ENCODE assay signal across 21 cellular contexts in genomic region chr10:3142146-3142875, GRCh38. TPM values are rescaled to one million over a fixed set of nuclear protein-coding genes. Genes with fewer than 3 reads are reported as not detected.
DNase-seq lines count a peak whose midpoint lies in the region; ATAC-seq lines count a peak whose summit lies in the region.
"Had no signal": no experiment of that assay in that cellular context is flagged by ENCODE, and none has a peak within 500 bp of the region (broad histone marks: within the 10 kb centered on the region; RNA-seq: fewer than 3 reads in every experiment).

No MANE protein-coding gene starts in this region.

- H3K14ac ChIP-seq in neuronal stem cell (ENCODE audit: low read length): peak overlapping the region; percentile 49
- no peak overlapping the region for H3K14ac ChIP-seq in mesenchymal stem cell (ENCODE audit: low read length in 2 of 2)

- H3K79me1 ChIP-seq in neuronal stem cell (ENCODE audit: low read depth, low read length) (no peaks in the 10 kb centered on the region), mesenchymal stem cell (replicated peaks; ENCODE audit: low read length, poor library complexity, severe bottlenecking) (peaks cover 32% of the 10 kb centered on the region)

- H3K4ac ChIP-seq in neuronal stem cell (ENCODE audit: low read length): no peak overlapping the region
- H3K4ac ChIP-seq in mesenchymal stem cell (ENCODE audit: low read depth in 1 of 2, low read length in 2 of 2): no peak overlapping the region

- H2AK5ac ChIP-seq in neuronal stem cell (ENCODE audit: low read depth, low read length) (no peak overlapping the region), mesenchymal stem cell (ENCODE audit: low read length, severe bottlenecking) (no peak overlapping the region)

- POLR2A ChIA-PET in activated CD4-positive, alpha-beta T cell treated with anti-CD3 and anti-CD28 coated beads for 36 hours (lab: Charles Lee): interaction anchor here (0.6 kb wide), 2 partner anchors 9 to 29 kb away, joined by 4 to 7 read pairs; no protein-coding TSS in a partner anchor
- POLR2A ChIA-PET in CD4-positive, alpha-beta memory T cell (lab: Charles Lee; ENCODE audit: partially characterized antibody): no interaction called here

- H3K4me2 ChIP-seq in neuronal stem cell (ENCODE audit: insufficient read depth, low read length, poor library complexity, severe bottlenecking): no peak overlapping the region
- H3K4me2 ChIP-seq in mesenchymal stem cell (ENCODE audit: low read length, poor library complexity, severe bottlenecking): no peak overlapping the region
- H3K4me2 ChIP-seq: KMS-11 had no signal

- H3K4me1 ChIP-seq in CD4-positive, alpha-beta memory T cell (ENCODE audit: insufficient read depth, low read length): no peaks in the 10 kb centered on the region
- no peaks in the 10 kb centered on the region for H3K4me1 ChIP-seq in neuronal stem cell (ENCODE audit: control insufficient read depth in 2 of 2, insufficient read depth in 1 of 2, low read depth in 1 of 2, low read length in 2 of 2)
- no peaks in the 10 kb centered on the region for H3K4me1 ChIP-seq in mesenchymal stem cell (ENCODE audit: control insufficient read depth, insufficient read depth, low read depth, low read length)
- H3K4me1 ChIP-seq: left lung, prostate gland had no signal

- H2BK12ac ChIP-seq in neuronal stem cell (ENCODE audit: low read length): no peak overlapping the region
- no peak overlapping the region for H2BK12ac ChIP-seq in mesenchymal stem cell (ENCODE audit: low read length in 2 of 2)

- no peak overlapping the region for H3K9ac ChIP-seq in neuronal stem cell (ENCODE audit: low read depth, low read length, poor library complexity)
- no peak overlapping the region for H3K9ac ChIP-seq in mesenchymal stem cell (ENCODE audit: low read length)
- H3K9ac ChIP-seq: KMS-11 had no signal

- H2BK120ac ChIP-seq in neuronal stem cell (ENCODE audit: low read depth, low read length): no peak overlapping the region
- H2BK120ac ChIP-seq in mesenchymal stem cell (ENCODE audit: low read depth, low read length): no peak overlapping the region

- H3K18ac ChIP-seq in neuronal stem cell (ENCODE audit: low read length) (no peak overlapping the region), mesenchymal stem cell (ENCODE audit: low read depth in 1 of 2, low read length in 2 of 2) (no peak overlapping the region)

- peak overlapping the region; percentile 51 for H3K27ac Mint-ChIP-seq in activated CD4-positive, alpha-beta T cell treated with anti-CD3 and anti-CD28 coated beads for 36 hours
- peak overlapping the region in 5 of 7 donors; percentile 8 to 87 (median 13) for H3K27ac Mint-ChIP-seq in CD4-positive, alpha-beta memory T cell
- H3K27ac Mint-ChIP-seq in activated naive CD8-positive, alpha-beta T cell: peak overlapping the region; percentile 86
- H3K27ac Mint-ChIP-seq in stimulated activated memory B cell treated with anti-CD40 and anti-IgM and Interleukin-4, amounts not matched to agents 10 μg/mL and 1 μg/mL and 100 μg/mL, for 72 hours: no peak overlapping the region

- DNase-seq in activated CD4-positive, alpha-beta T cell treated with anti-CD3 and anti-CD28 coated beads for 36 hours: no peak
- no peak for DNase-seq in activated CD4-positive, alpha-beta T cell treated with anti-CD3 and anti-CD28 coated beads, Interleukin-2, amount 50 U/mL, for 1 hour
- no peak for DNase-seq in CD4-positive, alpha-beta memory T cell
- DNase-seq in neuronal stem cell (ENCODE audit: low spot score) (no peak), DMS79 treated with DMSO at 0.1 percent for 48 hours (lab: John Stamatoyannopoulos, UW) (no peak), mesenchymal stem cell (no peak)
- DNase-seq: 8988T; activated CD4-positive, alpha-beta T cell treated with anti-CD3 and anti-CD28 coated beads for 1 hour; activated gamma-delta T cell treated with Interleukin-2 at 50 U/mL for 16 hours; anterior cingulate cortex; left lung; midbrain; MV-4-11; NCI-H2171 treated with DMSO at 0.1 percent for 48 hours; NCI-H526 treated with DMSO at 0.1 percent for 48 hours; nephron progenitor cell had no signal

- intact Hi-C loops in activated CD4-positive, alpha-beta T cell treated with anti-CD3 and anti-CD28 coated beads for 36 hours (cut with DNase I, micrococcal nuclease): no loop called here
- intact Hi-C loops in CD4-positive, alpha-beta memory T cell (cut with micrococcal nuclease): no loop called here

- peaks cover 87% of the 10 kb centered on the region for H3K36me3 ChIP-seq in CD4-positive, alpha-beta memory T cell (ENCODE audit: insufficient read depth, low read length)
- H3K36me3 ChIP-seq in neuronal stem cell (replicated peaks in 1 of 2; ENCODE audit: control insufficient read depth in 2 of 2, insufficient read depth in 2 of 2, low read length in 2 of 2): peaks cover 33 to 100% of the 10 kb centered on the region in 2 donors
- peaks cover 82 to 98% of the 10 kb centered on the region in 2 experiments for H3K36me3 ChIP-seq in mesenchymal stem cell (ENCODE audit: control insufficient read depth in 1 of 2, insufficient read depth in 2 of 2, low read depth in 1 of 2, low read length in 2 of 2)

- no peak for ATAC-seq in activated CD4-positive, alpha-beta T cell treated with anti-CD3 and anti-CD28 coated beads for 36 hours
- ATAC-seq in stimulated activated memory B cell treated with anti-CD40 and anti-IgM and Interleukin-4, amounts not matched to agents 10 μg/mL and 1 μg/mL and 100 μg/mL, for 72 hours: no peak
- ATAC-seq: left lung had no signal

- no peak overlapping the region for H4K8ac ChIP-seq in neuronal stem cell (ENCODE audit: low read depth, low read length)
- H4K8ac ChIP-seq in mesenchymal stem cell (ENCODE audit: low read length): no peak overlapping the region

- H2BK15ac ChIP-seq in neuronal stem cell (ENCODE audit: low read length) (no peak overlapping the region), mesenchymal stem cell (ENCODE audit: low read depth, poor library complexity, severe bottlenecking) (no peak overlapping the region)

- H2BK5ac ChIP-seq in neuronal stem cell (ENCODE audit: low read length) (no peak overlapping the region), mesenchymal stem cell (ENCODE audit: low read depth, low read length, poor library complexity, severe bottlenecking) (no peak overlapping the region)

- no CpG with 5 or more reads among the region's 14 CpGs for whole genome bisulfite sequencing in neuronal stem cell (ENCODE audit: extremely low coverage in 2 of 2, insufficient read length in 2 of 2, insufficient replicate concordance in 1 of 2), 2 donors
- WGBS in mesenchymal stem cell: 92% methylated on average over 14 of the region's 14 CpGs

- no peaks in the 10 kb centered on the region for H3K4me1 Mint-ChIP-seq in activated CD4-positive, alpha-beta T cell treated with anti-CD3 and anti-CD28 coated beads for 36 hours
- H3K4me1 Mint-ChIP-seq in CD4-positive, alpha-beta memory T cell: no peaks in the 10 kb centered on the region
- H3K4me1 Mint-ChIP-seq in activated naive CD8-positive, alpha-beta T cell (ENCODE audit: low read depth): no peaks in the 10 kb centered on the region
- H3K4me1 Mint-ChIP-seq in stimulated activated memory B cell treated with anti-CD40 and anti-IgM and Interleukin-4, amounts not matched to agents 10 μg/mL and 1 μg/mL and 100 μg/mL, for 72 hours: no peaks in the 10 kb centered on the region
- H3K4me1 Mint-ChIP-seq: nephron progenitor cell had no signal

- CTCF ChIA-PET in activated CD4-positive, alpha-beta T cell treated with anti-CD3 and anti-CD28 coated beads for 36 hours (lab: Charles Lee): no interaction called here
- CTCF ChIA-PET in CD4-positive, alpha-beta memory T cell (lab: Charles Lee; ENCODE audit: partially characterized antibody): no interaction called here

- H3K4me3 ChIP-seq in CD4-positive, alpha-beta memory T cell (ENCODE audit: low read length in 2 of 2): no peak overlapping the region
- no peak overlapping the region for H3K4me3 ChIP-seq in neuronal stem cell (ENCODE audit: low read length in 2 of 2)
- no peak overlapping the region for H3K4me3 ChIP-seq in mesenchymal stem cell (ENCODE audit: insufficient read depth in 1 of 2, low read depth in 1 of 2, low read length in 2 of 2)
- H3K4me3 ChIP-seq: left lung, prostate gland, thoracic aorta had no signal

- H3K9me3 ChIP-seq in CD4-positive, alpha-beta memory T cell (ENCODE audit: control insufficient read depth in 1 of 2, low read length in 2 of 2): no peaks in the 10 kb centered on the region
- H3K9me3 ChIP-seq in neuronal stem cell (replicated peaks in 1 of 2; ENCODE audit: control insufficient read depth in 2 of 2, insufficient read depth in 1 of 2, low read depth in 1 of 2, low read length in 2 of 2) (no peaks in the 10 kb centered on the region), mesenchymal stem cell (ENCODE audit: control insufficient read depth, low read length) (no peaks in the 10 kb centered on the region)
- H3K9me3 ChIP-seq: left lung, prostate gland, thoracic aorta had no signal

- no peaks in the 10 kb centered on the region for H3K27me3 Mint-ChIP-seq in activated CD4-positive, alpha-beta T cell treated with anti-CD3 and anti-CD28 coated beads for 36 hours
- H3K27me3 Mint-ChIP-seq in CD4-positive, alpha-beta memory T cell: no peaks in the 10 kb centered on the region
- no peaks in the 10 kb centered on the region for H3K27me3 Mint-ChIP-seq in activated naive CD8-positive, alpha-beta T cell
- H3K27me3 Mint-ChIP-seq in stimulated activated memory B cell treated with anti-CD40 and anti-IgM and Interleukin-4, amounts not matched to agents 10 μg/mL and 1 μg/mL and 100 μg/mL, for 72 hours: no peaks in the 10 kb centered on the region

- peaks cover 68% of the 10 kb centered on the region for H3K36me3 Mint-ChIP-seq in activated CD4-positive, alpha-beta T cell treated with anti-CD3 and anti-CD28 coated beads for 36 hours (ENCODE audit: low read depth)
- peaks cover 77 to 91% of the 10 kb centered on the region in 2 donors for H3K36me3 Mint-ChIP-seq in CD4-positive, alpha-beta memory T cell
- peaks cover 9% of the 10 kb centered on the region for H3K36me3 Mint-ChIP-seq in activated naive CD8-positive, alpha-beta T cell
- peaks cover 92% of the 10 kb centered on the region for H3K36me3 Mint-ChIP-seq in stimulated activated memory B cell treated with anti-CD40 and anti-IgM and Interleukin-4, amounts not matched to agents 10 μg/mL and 1 μg/mL and 100 μg/mL, for 72 hours

- H4K91ac ChIP-seq in neuronal stem cell (ENCODE audit: low read depth, low read length, poor library complexity) (no peak overlapping the region), mesenchymal stem cell (ENCODE audit: low read length) (no peak overlapping the region)

- H2AFZ ChIP-seq in neuronal stem cell (ENCODE audit: low read length) (no peak overlapping the region), mesenchymal stem cell (ENCODE audit: low read depth, low read length) (no peak overlapping the region)

- H3K27me3 ChIP-seq in CD4-positive, alpha-beta memory T cell (ENCODE audit: insufficient read depth, low read length): no peaks in the 10 kb centered on the region
- H3K27me3 ChIP-seq in neuronal stem cell (ENCODE audit: control insufficient read depth in 3 of 3, insufficient read depth in 3 of 3, low read depth in 1 of 3, low read length in 3 of 3) (no peaks in the 10 kb centered on the region), mesenchymal stem cell (ENCODE audit: control insufficient read depth in 1 of 2, insufficient read depth in 1 of 2, low read length in 2 of 2) (no peaks in the 10 kb centered on the region)
- H3K27me3 ChIP-seq: left lung had no signal

- H3K4me3 Mint-ChIP-seq in activated CD4-positive, alpha-beta T cell treated with anti-CD3 and anti-CD28 coated beads for 36 hours: no peak overlapping the region
- H3K4me3 Mint-ChIP-seq in CD4-positive, alpha-beta memory T cell: no peak overlapping the region
- no peak overlapping the region for H3K4me3 Mint-ChIP-seq in activated naive CD8-positive, alpha-beta T cell
- H3K4me3 Mint-ChIP-seq in stimulated activated memory B cell treated with anti-CD40 and anti-IgM and Interleukin-4, amounts not matched to agents 10 μg/mL and 1 μg/mL and 100 μg/mL, for 72 hours: no peak overlapping the region
- H3K4me3 Mint-ChIP-seq: nephron progenitor cell had no signal

- H3K9me3 Mint-ChIP-seq in activated CD4-positive, alpha-beta T cell treated with anti-CD3 and anti-CD28 coated beads for 36 hours (ENCODE audit: low read depth): no peaks in the 10 kb centered on the region
- no peaks in the 10 kb centered on the region for H3K9me3 Mint-ChIP-seq in CD4-positive, alpha-beta memory T cell
- no peaks in the 10 kb centered on the region for H3K9me3 Mint-ChIP-seq in activated naive CD8-positive, alpha-beta T cell (ENCODE audit: low read depth)
- no peaks in the 10 kb centered on the region for H3K9me3 Mint-ChIP-seq in stimulated activated memory B cell treated with anti-CD40 and anti-IgM and Interleukin-4, amounts not matched to agents 10 μg/mL and 1 μg/mL and 100 μg/mL, for 72 hours
- H3K9me3 Mint-ChIP-seq: nephron progenitor cell had no signal

- H3K23ac ChIP-seq in neuronal stem cell (ENCODE audit: low read depth, low read length, poor library complexity) (peak overlapping the region; percentile 36), mesenchymal stem cell (ENCODE audit: low read length in 2 of 2) (no peak overlapping the region)

- H3K27ac ChIP-seq in CD4-positive, alpha-beta memory T cell (ENCODE audit: low read depth, low read length): no peak overlapping the region
- no peak overlapping the region for H3K27ac ChIP-seq in neuronal stem cell (replicated peaks; ENCODE audit: low read length)
- H3K27ac ChIP-seq in mesenchymal stem cell (ENCODE audit: low read length, poor library complexity, severe bottlenecking): no peak overlapping the region
- H3K27ac ChIP-seq: KMS-11, left lung, prostate gland had no signal

RNA-seq across cellular contexts. Expression of gene PITRM1, which starts 30.3 kb away (rescaled TPM):
- 10 to 100 TPM; 84.8 to 97.9 TPM for total RNA-seq in activated CD4-positive, alpha-beta T cell treated with anti-CD3 and anti-CD28 coated beads for 36 hours
- total RNA-seq in CD4-positive, alpha-beta memory T cell: 10 to 100 TPM; 78.5 to 80.7 TPM
- polyA plus RNA-seq in CD4-positive, alpha-beta memory T cell: 10 to 100 TPM; 25.5 to 47.6 TPM
- 26.3 TPM for polyA plus RNA-seq in neuronal stem cell (2013, experiment 1 of 2)
- polyA plus RNA-seq in neuronal stem cell (2013, experiment 2 of 2): 24.0 TPM
- polyA plus RNA-seq in mesenchymal stem cell (2013, experiment 1 of 2): 53.6 TPM
- polyA plus RNA-seq in mesenchymal stem cell (2013, experiment 2 of 2): 50.9 TPM
